8 cellular contexts compared by ENCODE assay signal in genomic region chr19:58563034-58563573, GRCh38.
DNase-seq lines count a peak whose midpoint lies in the region; ATAC-seq lines count a peak whose summit lies in the region.

No MANE protein-coding gene starts in this region.

- H3K27me3 ChIP-seq in adipocyte (replicated peaks; ENCODE audit: control insufficient read depth, insufficient read depth, low read length) (no peaks in the 10 kb centered on the region), layer of hippocampus (ENCODE audit: control insufficient read depth, insufficient read depth, low read length) (peaks cover 5% of the 10 kb centered on the region), stomach smooth muscle (ENCODE audit: control insufficient read depth in 1 of 2, insufficient read depth in 2 of 2, low read length in 2 of 2) (no peaks in the 10 kb centered on the region)

- no peak for DNase-seq in T-helper 2 cell treated with Interferon-gamma antibody and Interleukin-4, amounts not matched to agents 5 μg/mL and 100 μg/mL, for 36 hours (ENCODE audit: low spot score)
- DNase-seq in T-helper 2 cell (no peak), adipocyte (ENCODE audit: low read depth) (peak; percentile 25)
- no peak for DNase-seq in central memory CD4-positive, alpha-beta T cell

- peaks cover 28% of the 10 kb centered on the region for H3K4me1 Mint-ChIP-seq in T-helper 2 cell treated with Interferon-gamma antibody and Interleukin-4, amounts not matched to agents 5 μg/mL and 100 μg/mL, for 36 hours (ENCODE audit: low read depth)

- H3K36me3 Mint-ChIP-seq in T-helper 2 cell treated with Interferon-gamma antibody and Interleukin-4, amounts not matched to agents 5 μg/mL and 100 μg/mL, for 36 hours (ENCODE audit: low read depth): peaks cover 18% of the 10 kb centered on the region

- ATAC-seq in HG02970 (IDR thresholded peaks at IDR 0.05; ENCODE audit: low FRiP score, unreplicated experiment): no peak
- no peak for ATAC-seq in GM21367 (IDR thresholded peaks at IDR 0.05; ENCODE audit: unreplicated experiment)

- peak overlapping the region; percentile 80 for H3K27ac Mint-ChIP-seq in T-helper 2 cell treated with Interferon-gamma antibody and Interleukin-4, amounts not matched to agents 5 μg/mL and 100 μg/mL, for 36 hours

- H3K36me3 ChIP-seq in adipocyte (ENCODE audit: control insufficient read depth, insufficient read depth, low read length, severe bottlenecking): peaks cover 8% of the 10 kb centered on the region
- H3K36me3 ChIP-seq in stomach smooth muscle (ENCODE audit: control insufficient read depth in 2 of 2, insufficient read depth in 2 of 2, low read length in 2 of 2): peaks cover 0 to 5% of the 10 kb centered on the region in 2 donors

- H3K9ac ChIP-seq in adipocyte (ENCODE audit: low read length): peak overlapping the region; percentile 74
- H3K9ac ChIP-seq in stomach smooth muscle (ENCODE audit: low read length in 2 of 2): peak overlapping the region; percentile 58 to 79

- H3K27ac ChIP-seq in layer of hippocampus (ENCODE audit: low read depth, low read length) (peak overlapping the region; percentile 64), stomach smooth muscle (ENCODE audit: low read length) (peak overlapping the region; percentile 80)

- H3K4me1 ChIP-seq in adipocyte (ENCODE audit: control insufficient read depth, insufficient read depth, low read length) (peaks cover 28% of the 10 kb centered on the region), stomach smooth muscle (ENCODE audit: control insufficient read depth, insufficient read depth, low read length) (peaks cover 46% of the 10 kb centered on the region)

- H3K27me3 Mint-ChIP-seq in T-helper 2 cell treated with Interferon-gamma antibody and Interleukin-4, amounts not matched to agents 5 μg/mL and 100 μg/mL, for 36 hours (ENCODE audit: low read depth): no peaks in the 10 kb centered on the region

- H3K4me3 Mint-ChIP-seq in T-helper 2 cell treated with Interferon-gamma antibody and Interleukin-4, amounts not matched to agents 5 μg/mL and 100 μg/mL, for 36 hours: peak overlapping the region; percentile 83

- H3K4me3 ChIP-seq in adipocyte (ENCODE audit: low read length) (peak overlapping the region; percentile 64), stomach smooth muscle (ENCODE audit: low read length in 2 of 2) (peak overlapping the region; percentile 75 to 77)

- no peaks in the 10 kb centered on the region for H3K9me3 Mint-ChIP-seq in T-helper 2 cell treated with Interferon-gamma antibody and Interleukin-4, amounts not matched to agents 5 μg/mL and 100 μg/mL, for 36 hours

- H3K9me3 ChIP-seq in adipocyte (ENCODE audit: control insufficient read depth, low read length) (no peaks in the 10 kb centered on the region), stomach smooth muscle (ENCODE audit: control insufficient read depth in 2 of 2, low read length in 2 of 2) (no peaks in the 10 kb centered on the region)
